1 cellular context compared by ENCODE assay signal in the genomic region with DNA sequence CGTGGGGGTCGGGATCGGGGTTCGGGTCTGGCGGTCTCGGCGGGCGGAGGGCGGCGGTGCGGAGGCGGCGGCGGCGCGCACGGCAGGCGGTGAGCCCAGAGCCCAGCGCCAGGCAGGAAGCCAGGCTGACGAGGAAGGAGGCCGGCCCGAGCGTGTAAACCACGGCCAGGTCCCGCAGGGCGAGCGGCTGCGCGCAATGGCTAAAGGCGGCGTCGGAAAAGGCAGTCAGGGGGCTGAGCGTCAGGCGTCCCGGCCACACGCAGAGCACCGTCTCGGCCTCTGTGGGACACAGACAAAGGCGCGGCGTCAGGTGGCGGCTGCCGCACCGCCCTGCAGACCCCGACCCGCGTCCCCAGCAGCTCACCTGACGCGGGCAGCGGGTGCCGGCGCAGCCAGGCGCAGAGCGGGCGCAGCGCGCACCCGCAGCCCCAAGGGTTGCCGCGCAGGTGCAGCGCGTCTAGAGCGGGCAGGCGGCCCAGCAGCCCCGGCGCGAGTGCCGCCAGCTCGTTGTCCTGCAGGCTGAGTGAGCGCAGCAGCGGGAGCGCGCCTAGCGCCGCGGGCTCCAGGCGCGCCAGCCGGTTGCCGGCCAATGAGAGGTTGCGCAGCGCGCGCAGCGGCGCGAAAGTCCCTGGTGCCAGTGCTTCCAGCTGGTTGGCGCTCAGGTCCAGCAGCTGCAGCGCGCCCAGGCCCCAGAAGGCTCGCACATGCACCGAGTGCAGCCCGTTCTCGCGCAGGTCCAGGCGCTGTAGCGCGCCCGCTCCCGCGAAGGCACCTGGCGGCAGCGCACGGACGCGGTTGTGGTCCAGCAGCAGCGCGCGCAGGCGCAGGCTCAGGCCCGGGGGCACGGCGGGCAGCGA.
TF ChIP-seq lines count a peak whose summit lies in the region.

No MANE protein-coding gene starts in this region.

TF ChIP-seq in Ishikawa, 13 proteins besides CTCF, POLR2A, EP300 and RAD21 (continued from another document):
- TF ChIP-seq, protein P1, sequence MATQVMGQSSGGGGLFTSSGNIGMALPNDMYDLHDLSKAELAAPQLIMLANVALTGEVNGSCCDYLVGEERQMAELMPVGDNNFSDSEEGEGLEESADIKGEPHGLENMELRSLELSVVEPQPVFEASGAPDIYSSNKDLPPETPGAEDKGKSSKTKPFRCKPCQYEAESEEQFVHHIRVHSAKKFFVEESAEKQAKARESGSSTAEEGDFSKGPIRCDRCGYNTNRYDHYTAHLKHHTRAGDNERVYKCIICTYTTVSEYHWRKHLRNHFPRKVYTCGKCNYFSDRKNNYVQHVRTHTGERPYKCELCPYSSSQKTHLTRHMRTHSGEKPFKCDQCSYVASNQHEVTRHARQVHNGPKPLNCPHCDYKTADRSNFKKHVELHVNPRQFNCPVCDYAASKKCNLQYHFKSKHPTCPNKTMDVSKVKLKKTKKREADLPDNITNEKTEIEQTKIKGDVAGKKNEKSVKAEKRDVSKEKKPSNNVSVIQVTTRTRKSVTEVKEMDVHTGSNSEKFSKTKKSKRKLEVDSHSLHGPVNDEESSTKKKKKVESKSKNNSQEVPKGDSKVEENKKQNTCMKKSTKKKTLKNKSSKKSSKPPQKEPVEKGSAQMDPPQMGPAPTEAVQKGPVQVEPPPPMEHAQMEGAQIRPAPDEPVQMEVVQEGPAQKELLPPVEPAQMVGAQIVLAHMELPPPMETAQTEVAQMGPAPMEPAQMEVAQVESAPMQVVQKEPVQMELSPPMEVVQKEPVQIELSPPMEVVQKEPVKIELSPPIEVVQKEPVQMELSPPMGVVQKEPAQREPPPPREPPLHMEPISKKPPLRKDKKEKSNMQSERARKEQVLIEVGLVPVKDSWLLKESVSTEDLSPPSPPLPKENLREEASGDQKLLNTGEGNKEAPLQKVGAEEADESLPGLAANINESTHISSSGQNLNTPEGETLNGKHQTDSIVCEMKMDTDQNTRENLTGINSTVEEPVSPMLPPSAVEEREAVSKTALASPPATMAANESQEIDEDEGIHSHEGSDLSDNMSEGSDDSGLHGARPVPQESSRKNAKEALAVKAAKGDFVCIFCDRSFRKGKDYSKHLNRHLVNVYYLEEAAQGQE (IDR thresholded peaks at IDR 0.05; ENCODE audit: low read depth), result no peak
- TF ChIP-seq FOXM1 (IDR thresholded peaks at IDR 0.05; ENCODE audit: borderline replicate concordance, low read depth), result no peak
- TF ChIP-seq EGR1 (IDR thresholded peaks at IDR 0.05), result 0 out of 2 replicates have a peak, but pooled peaks have one; percentile 8
- TF ChIP-seq, protein P2, sequence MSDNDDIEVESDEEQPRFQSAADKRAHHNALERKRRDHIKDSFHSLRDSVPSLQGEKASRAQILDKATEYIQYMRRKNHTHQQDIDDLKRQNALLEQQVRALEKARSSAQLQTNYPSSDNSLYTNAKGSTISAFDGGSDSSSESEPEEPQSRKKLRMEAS (IDR thresholded peaks at IDR 0.05), result peak; percentile 93
- TF ChIP-seq NFIC (IDR thresholded peaks at IDR 0.05), result peak; percentile 31; the same call in 1 of the 2 replicates
- TF ChIP-seq CEBPB (IDR thresholded peaks at IDR 0.05), result no peak; the same call in 1 of the 2 replicates
